ENCODE assay signal across 8 cellular contexts in the genomic region with DNA sequence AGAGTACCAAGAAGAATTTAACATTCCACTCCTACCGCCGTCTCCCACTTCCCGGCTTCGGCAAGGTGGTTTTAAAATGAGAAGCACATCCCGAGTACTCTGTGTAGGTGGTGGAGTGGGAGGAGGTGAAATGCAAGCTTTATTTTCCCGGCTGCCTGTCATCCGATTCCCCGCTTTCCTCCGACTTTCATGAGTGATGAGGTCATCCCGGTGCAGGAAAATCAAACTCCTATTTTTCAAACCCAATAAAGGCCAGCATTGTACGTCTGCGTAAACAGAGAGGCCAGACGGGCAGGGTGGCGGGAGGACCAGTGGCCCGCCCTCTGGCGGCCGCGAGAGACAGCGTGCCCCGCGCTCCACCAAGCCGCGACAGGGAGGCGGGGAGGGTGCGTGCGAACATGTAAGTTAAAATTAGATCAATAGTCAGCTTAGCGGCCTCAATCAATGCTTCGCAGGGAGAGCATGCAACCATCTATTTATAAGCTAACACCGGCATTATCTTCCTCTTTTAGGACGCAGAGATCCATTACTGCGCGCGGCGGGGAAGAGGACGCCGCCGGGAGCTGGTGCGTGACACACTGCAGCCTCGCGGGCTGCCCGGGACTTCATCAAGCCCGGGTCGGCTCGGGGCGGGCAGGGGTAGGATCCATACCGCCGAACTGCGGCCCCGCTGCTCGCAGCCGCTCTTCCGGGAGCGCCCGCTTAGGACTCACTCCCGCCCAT.
A peak's percentile ranks its signal among the peaks of the same experiment; 100 is the strongest.
DNase-seq lines count a peak whose midpoint lies in the region; ATAC-seq and TF ChIP-seq lines count a peak whose summit lies in the region.

No MANE protein-coding gene starts in this region.

- DNase-seq in GM10266 (ENCODE audit: extremely low spot score), result peak; percentile 80
- DNase-seq in HFFc6, result peak; percentile 56
- DNase-seq in NCI-H1092 (lab: John Stamatoyannopoulos, UW), result peak; percentile 49
- peak; percentile 21 to 69 (median 52) for DNase-seq in T-cell
- peak; percentile 77 for DNase-seq in right atrium auricular region (ENCODE audit: low spot score)
- peak; percentile 72 to 85 for DNase-seq in psoas muscle

- H3K4me1 ChIP-seq in right atrium auricular region, result peaks cover 0 to 11% of the 10 kb centered on the region in 2 donors
- H3K4me1 ChIP-seq in psoas muscle, result peaks cover 5% of the 10 kb centered on the region
- H3K4me1 ChIP-seq in urinary bladder (ENCODE audit: insufficient read depth), result no peaks in the 10 kb centered on the region

- no peaks in the 10 kb centered on the region for H3K9me3 ChIP-seq in right atrium auricular region
- H3K9me3 ChIP-seq in psoas muscle, result no peaks in the 10 kb centered on the region

- H3K4me3 ChIP-seq in right atrium auricular region (peak overlapping the region; percentile 44 to 61), psoas muscle (peak overlapping the region; percentile 65), urinary bladder (ENCODE audit: low read depth, low read length) (peak overlapping the region; percentile 45)

- peaks cover 9% of the 10 kb centered on the region for H3K27me3 Mint-ChIP-seq in HFFc6 (ENCODE audit: insufficient read depth)
- H3K27me3 Mint-ChIP-seq in T-cell, result peaks cover 5 to 10% of the 10 kb centered on the region in 2 donors

- 1% methylated on average over 55 of the region's 55 CpGs for WGBS in psoas muscle, 3 donors
- 2% methylated on average over 55 of the region's 55 CpGs for WGBS in urinary bladder

- CTCF ChIA-PET in T-cell (lab: Charles Lee), result interaction anchor here (0.5 to 3.9 kb wide), 23 partner anchors 8 to 692 kb away, joined by 3 to 18 read pairs (median 4); a partner anchor contains a TSS

- H3K27me3 ChIP-seq in right atrium auricular region (no peaks in the 10 kb centered on the region), psoas muscle (ENCODE audit: insufficient read depth in 3 of 3, low read length in 2 of 3) (no peaks in the 10 kb centered on the region)

- H3K27ac ChIP-seq in angular gyrus (ENCODE audit: low read depth, low read length) (peak overlapping the region; percentile 94), right atrium auricular region (no peak overlapping the region), psoas muscle (no peak overlapping the region), urinary bladder (ENCODE audit: low read depth) (no peak overlapping the region)

- peak overlapping the region; percentile 88 for H3K4me3 Mint-ChIP-seq in HFFc6
- H3K4me3 Mint-ChIP-seq in T-cell, result peak overlapping the region; percentile 83 to 86 (median 83)

- H3K36me3 Mint-ChIP-seq in HFFc6 (ENCODE audit: low read depth) (no peaks in the 10 kb centered on the region), T-cell (no peaks in the 10 kb centered on the region)

- H3K36me3 ChIP-seq in right atrium auricular region, result no peaks in the 10 kb centered on the region
- no peaks in the 10 kb centered on the region for H3K36me3 ChIP-seq in psoas muscle (ENCODE audit: insufficient read depth in 1 of 2, low read depth in 1 of 2)
- no peaks in the 10 kb centered on the region for H3K36me3 ChIP-seq in urinary bladder (ENCODE audit: insufficient read depth)

- no peak overlapping the region for H3K27ac Mint-ChIP-seq in HFFc6
- H3K27ac Mint-ChIP-seq in T-cell, result peak overlapping the region in 1 of 2 donors; percentile 12

- H3K4me1 Mint-ChIP-seq in HFFc6 (ENCODE audit: low read depth) (peaks cover 17% of the 10 kb centered on the region), T-cell (peaks cover 14% of the 10 kb centered on the region in 3 donors)

- TF ChIP-seq CTCF in GM10266 (IDR thresholded peaks at IDR 0.05; ENCODE audit: control insufficient read depth, insufficient read depth, low read depth, missing control alignments) (peak; percentile 93), HFFc6 (IDR thresholded peaks at IDR 0.05) (peak; percentile 95), right atrium auricular region (IDR thresholded peaks at IDR 0.05) (peak; percentile 80 to 95), psoas muscle (IDR thresholded peaks at IDR 0.05) (peak; percentile 91)

- intact Hi-C loops in psoas muscle (cut with DNase I), result loop anchor here (10.0 kb wide), 3 partner anchors 263 to 693 kb away; no protein-coding TSS in a partner anchor

- ATAC-seq in T-cell (replicated peaks in 1 of 4) (peak; percentile 90 to 95 (median 92)), psoas muscle (peak; percentile 93 to 98 (median 96))

- POLR2A ChIA-PET in T-cell (lab: Charles Lee), result interaction anchor here in 1 of 2 donors (0.7 to 1.2 kb wide), 2 partner anchors 295 to 1942 kb away, joined by 3 read pairs; a partner anchor contains a TSS

- H3K9me3 Mint-ChIP-seq in HFFc6 (no peaks in the 10 kb centered on the region), T-cell (no peaks in the 10 kb centered on the region)
